ENCODE assay signal across 19 cellular contexts in genomic region chr5:72857396-72857795, GRCh38.
"Had no signal": no experiment of that assay in that cellular context is flagged by ENCODE, and none has a peak within 500 bp of the region (broad histone marks: within the 10 kb centered on the region; RNA-seq: fewer than 3 reads in every experiment).

No MANE protein-coding gene starts in this region.

- FAIRE-seq: islet of Langerhans had no signal

- H3K27ac ChIP-seq: heart left ventricle, tibial artery, VCaP had no signal

- H3K27ac Mint-ChIP-seq: activated CD4-positive, alpha-beta T cell treated with anti-CD3 and anti-CD28 coated beads, Interleukin-2, amount 10 ng/mL, durations not matched to agents 24 days and 14 days; activated CD8-positive, alpha-beta T cell treated with anti-CD3 and anti-CD28 coated beads for 36 hours; activated naive CD8-positive, alpha-beta T cell treated with anti-CD3 and anti-CD28 coated beads, Interleukin-2, amount 10 ng/mL, durations not matched to agents 7 days and 5 days; activated T-helper 2 cell treated with anti-CD3 and anti-CD28 coated beads, Interferon-gamma antibody, Interleukin-2, Interleukin-4, amounts not matched to agents 10 μg/mL and 5 μg/mL and 100 μg/mL, durations not matched to agents 14 hours and 24 hours and 36 hours; dendritic cell treated with granulocyte-macrophage colony-stimulating factor and Interleukin-4, amounts not matched to agents 40 ng/mL and 50 ng/mL, for 4 days; stimulated activated naive CD8-positive, alpha-beta T cell treated with anti-CD3 and anti-CD28 coated beads, Interleukin-15, amount 100 ng/mL, for 72 hours; T-helper 2 cell treated with Interferon-gamma antibody and Interleukin-4, amounts not matched to agents 5 μg/mL and 100 μg/mL, for 36 hours had no signal

- H3K4me3 ChIP-seq: heart left ventricle, tibial artery had no signal

- H3K27me3 ChIP-seq: heart left ventricle, tibial artery had no signal

- H3K9me3 Mint-ChIP-seq: activated CD4-positive, alpha-beta T cell treated with anti-CD3 and anti-CD28 coated beads, Interleukin-2, amount 10 ng/mL, durations not matched to agents 24 days and 14 days; activated CD8-positive, alpha-beta T cell treated with anti-CD3 and anti-CD28 coated beads for 36 hours; activated naive CD8-positive, alpha-beta T cell treated with anti-CD3 and anti-CD28 coated beads, Interleukin-2, amount 10 ng/mL, durations not matched to agents 7 days and 5 days; activated T-helper 2 cell treated with anti-CD3 and anti-CD28 coated beads, Interferon-gamma antibody, Interleukin-2, Interleukin-4, amounts not matched to agents 10 μg/mL and 5 μg/mL and 100 μg/mL, durations not matched to agents 14 hours and 24 hours and 36 hours; dendritic cell treated with granulocyte-macrophage colony-stimulating factor and Interleukin-4, amounts not matched to agents 40 ng/mL and 50 ng/mL, for 4 days; memory B cell; neural crest cell; stimulated activated naive CD8-positive, alpha-beta T cell treated with anti-CD3 and anti-CD28 coated beads, Interleukin-15, amount 100 ng/mL, for 72 hours; T-helper 2 cell treated with Interferon-gamma antibody and Interleukin-4, amounts not matched to agents 5 μg/mL and 100 μg/mL, for 36 hours had no signal

- DNase-seq: activated CD4-positive, alpha-beta T cell treated with anti-CD3 and anti-CD28 coated beads, Interleukin-2, amount 10 ng/mL, durations not matched to agents 24 days and 14 days; activated CD8-positive, alpha-beta T cell treated with anti-CD3 and anti-CD28 coated beads for 36 hours; activated naive CD4-positive, alpha-beta T cell treated with Interleukin-2 at 50 U/mL for 16 hours; activated naive CD8-positive, alpha-beta T cell treated with anti-CD3 and anti-CD28 coated beads, Interleukin-2, amount 10 ng/mL, durations not matched to agents 7 days and 5 days; amygdala; heart left ventricle; right cardiac atrium; stimulated activated CD4-positive, alpha-beta T cell treated with anti-CD3 and anti-CD28 coated beads, Interleukin-1b, Interleukin-23, amount 100 ng/mL, for 48 hours; stimulated activated naive CD8-positive, alpha-beta T cell treated with anti-CD3 and anti-CD28 coated beads, Interleukin-15, amount 100 ng/mL, for 72 hours; tibial artery had no signal

- ATAC-seq: activated CD4-positive, CD25-positive, alpha-beta regulatory T cell treated with anti-CD3 and anti-CD28 coated beads, Interleukin-2, amount 50 U/mL, for 24 hours; activated CD8-positive, alpha-beta T cell treated with anti-CD3 and anti-CD28 coated beads for 36 hours; heart left ventricle; right cardiac atrium; SK-N-SH treated with all-trans-retinoic acid at 6 μM for 48 hours; stimulated activated naive CD8-positive, alpha-beta T cell treated with anti-CD3 and anti-CD28 coated beads, Interleukin-15, amount 100 ng/mL, for 72 hours had no signal

- H3K9me3 ChIP-seq: heart left ventricle, tibial artery had no signal

- H3K4me3 Mint-ChIP-seq: activated CD4-positive, alpha-beta T cell treated with anti-CD3 and anti-CD28 coated beads, Interleukin-2, amount 10 ng/mL, durations not matched to agents 24 days and 14 days; activated CD8-positive, alpha-beta T cell treated with anti-CD3 and anti-CD28 coated beads for 36 hours; activated naive CD8-positive, alpha-beta T cell treated with anti-CD3 and anti-CD28 coated beads, Interleukin-2, amount 10 ng/mL, durations not matched to agents 7 days and 5 days; dendritic cell treated with granulocyte-macrophage colony-stimulating factor and Interleukin-4, amounts not matched to agents 40 ng/mL and 50 ng/mL, for 4 days; memory B cell; neural crest cell; stimulated activated naive CD8-positive, alpha-beta T cell treated with anti-CD3 and anti-CD28 coated beads, Interleukin-15, amount 100 ng/mL, for 72 hours; T-helper 2 cell treated with Interferon-gamma antibody and Interleukin-4, amounts not matched to agents 5 μg/mL and 100 μg/mL, for 36 hours had no signal

- H3K27me3 Mint-ChIP-seq: activated CD4-positive, alpha-beta T cell treated with anti-CD3 and anti-CD28 coated beads, Interleukin-2, amount 10 ng/mL, durations not matched to agents 24 days and 14 days; activated CD8-positive, alpha-beta T cell treated with anti-CD3 and anti-CD28 coated beads for 36 hours; activated naive CD8-positive, alpha-beta T cell treated with anti-CD3 and anti-CD28 coated beads, Interleukin-2, amount 10 ng/mL, durations not matched to agents 7 days and 5 days; dendritic cell treated with granulocyte-macrophage colony-stimulating factor and Interleukin-4, amounts not matched to agents 40 ng/mL and 50 ng/mL, for 4 days; memory B cell; stimulated activated naive CD8-positive, alpha-beta T cell treated with anti-CD3 and anti-CD28 coated beads, Interleukin-15, amount 100 ng/mL, for 72 hours had no signal
